Comparison of ENCODE assay signal across 15 cellular contexts in genomic region chr9:75084081-75084672, GRCh38. TPM values are rescaled to one million over a fixed set of nuclear protein-coding genes. Genes with fewer than 3 reads are reported as not detected.
DNase-seq lines count a peak whose midpoint lies in the region; ATAC-seq and TF ChIP-seq lines count a peak whose summit lies in the region.
"Had no signal": no experiment of that assay in that cellular context is flagged by ENCODE, and none has a peak within 500 bp of the region (broad histone marks: within the 10 kb centered on the region; RNA-seq: fewer than 3 reads in every experiment).

No MANE protein-coding gene starts in this region.

- H3K27ac Mint-ChIP-seq in activated naive CD8-positive, alpha-beta T cell: peak overlapping the region; percentile 54
- H3K27ac Mint-ChIP-seq in activated naive CD8-positive, alpha-beta T cell treated with anti-CD3 and anti-CD28 coated beads, Interleukin-2, amount 50 U/mL, for 24 hours: no peak overlapping the region
- peak overlapping the region; percentile 19 for H3K27ac Mint-ChIP-seq in central memory CD8-positive, alpha-beta T cell (ENCODE audit: low read depth)
- peak overlapping the region; percentile 14 to 96 (median 74) for H3K27ac Mint-ChIP-seq in naive thymus-derived CD8-positive, alpha-beta T cell
- H3K27ac Mint-ChIP-seq: activated naive CD4-positive, alpha-beta T cell treated with anti-CD3 and anti-CD28 coated beads, Interleukin-2, amount 10 ng/mL, durations not matched to agents 7 days and 5 days; nephron progenitor cell had no signal

- intact Hi-C loops in vagina (cut with DNase I): no loop called here

- no peaks in the 10 kb centered on the region for H3K36me3 Mint-ChIP-seq in activated naive CD8-positive, alpha-beta T cell
- peaks cover 10% of the 10 kb centered on the region for H3K36me3 Mint-ChIP-seq in activated naive CD8-positive, alpha-beta T cell treated with anti-CD3 and anti-CD28 coated beads, Interleukin-2, amount 50 U/mL, for 24 hours (ENCODE audit: low read depth)
- H3K36me3 Mint-ChIP-seq in central memory CD8-positive, alpha-beta T cell (ENCODE audit: insufficient read depth): peaks cover 27% of the 10 kb centered on the region
- H3K36me3 Mint-ChIP-seq in naive thymus-derived CD8-positive, alpha-beta T cell: peaks cover 4 to 39% (median 9%) of the 10 kb centered on the region in 3 donors

- no peak for TF ChIP-seq CTCF in vagina (IDR thresholded peaks at IDR 0.05)

- H3K27me3 Mint-ChIP-seq in activated naive CD8-positive, alpha-beta T cell: no peaks in the 10 kb centered on the region
- H3K27me3 Mint-ChIP-seq in activated naive CD8-positive, alpha-beta T cell treated with anti-CD3 and anti-CD28 coated beads, Interleukin-2, amount 50 U/mL, for 24 hours: no peaks in the 10 kb centered on the region
- no peaks in the 10 kb centered on the region for H3K27me3 Mint-ChIP-seq in central memory CD8-positive, alpha-beta T cell
- no peaks in the 10 kb centered on the region for H3K27me3 Mint-ChIP-seq in naive thymus-derived CD8-positive, alpha-beta T cell
- H3K27me3 Mint-ChIP-seq: activated naive CD4-positive, alpha-beta T cell treated with anti-CD3 and anti-CD28 coated beads, Interleukin-2, amount 10 ng/mL, durations not matched to agents 7 days and 5 days had no signal

- H3K27ac ChIP-seq in vagina: peak overlapping the region; percentile 58
- H3K27ac ChIP-seq: SJSA1 had no signal

- peaks cover 52% of the 10 kb centered on the region for H3K4me1 Mint-ChIP-seq in activated naive CD8-positive, alpha-beta T cell (ENCODE audit: low read depth)
- H3K4me1 Mint-ChIP-seq in activated naive CD8-positive, alpha-beta T cell treated with anti-CD3 and anti-CD28 coated beads, Interleukin-2, amount 50 U/mL, for 24 hours: peaks cover 42% of the 10 kb centered on the region
- peaks cover 33% of the 10 kb centered on the region for H3K4me1 Mint-ChIP-seq in central memory CD8-positive, alpha-beta T cell
- H3K4me1 Mint-ChIP-seq in naive thymus-derived CD8-positive, alpha-beta T cell: peaks cover 16 to 67% (median 48%) of the 10 kb centered on the region in 4 donors

- H3K36me3 ChIP-seq in vagina: peaks cover 0 to 16% of the 10 kb centered on the region in 2 donors

- H3K4me3 ChIP-seq in vagina: no peak overlapping the region
- H3K4me3 ChIP-seq: heart right ventricle, SJSA1 had no signal

- ATAC-seq in activated naive CD8-positive, alpha-beta T cell treated with anti-CD3 and anti-CD28 coated beads, Interleukin-2, amount 50 U/mL, for 24 hours: no peak
- no peak for ATAC-seq in central memory CD8-positive, alpha-beta T cell (replicated peaks; ENCODE audit: extremely low read depth, poor library complexity, severe bottlenecking)
- no peak for ATAC-seq in naive thymus-derived CD8-positive, alpha-beta T cell
- no peak for ATAC-seq in GM18861 (IDR thresholded peaks at IDR 0.05; ENCODE audit: unreplicated experiment)
- ATAC-seq in HG02763 (IDR thresholded peaks at IDR 0.05; ENCODE audit: unreplicated experiment): no peak
- ATAC-seq: activated CD8-positive, alpha-beta T cell treated with anti-CD3 and anti-CD28 coated beads, Interleukin-2, amount 10 ng/mL, durations not matched to agents 7 days and 5 days; heart right ventricle; sciatic nerve had no signal

- TF ChIP-seq POLR2A in vagina (IDR thresholded peaks at IDR 0.05): no peak

- POLR2A ChIA-PET in naive thymus-derived CD8-positive, alpha-beta T cell (lab: Charles Lee): no interaction called here

- H3K4me1 ChIP-seq in vagina: peaks cover 33% of the 10 kb centered on the region

- DNase-seq in activated naive CD8-positive, alpha-beta T cell treated with anti-CD3 and anti-CD28 coated beads, Interleukin-2, amount 50 U/mL, for 24 hours: no peak
- DNase-seq in central memory CD8-positive, alpha-beta T cell (ENCODE audit: low spot score in 2 of 2): no peak
- DNase-seq in naive thymus-derived CD8-positive, alpha-beta T cell: no peak
- no peak for DNase-seq in vagina (ENCODE audit: extremely low spot score in 2 of 2)
- DNase-seq in NCI-H2107 treated with DMSO at 0.1 percent for 48 hours (lab: John Stamatoyannopoulos, UW; ENCODE audit: unreplicated experiment): no peak
- DNase-seq: activated CD8-positive, alpha-beta T cell treated with anti-CD3 and anti-CD28 coated beads, Interleukin-2, amount 10 ng/mL, durations not matched to agents 7 days and 5 days; activated naive CD4-positive, alpha-beta T cell treated with anti-CD3 and anti-CD28 coated beads, Interleukin-2, amount 10 ng/mL, durations not matched to agents 7 days and 5 days; cerebellar nuclear complex; heart right ventricle; nephron progenitor cell had no signal

- H3K9me3 Mint-ChIP-seq in activated naive CD8-positive, alpha-beta T cell (ENCODE audit: low read depth): no peaks in the 10 kb centered on the region
- H3K9me3 Mint-ChIP-seq in activated naive CD8-positive, alpha-beta T cell treated with anti-CD3 and anti-CD28 coated beads, Interleukin-2, amount 50 U/mL, for 24 hours: no peaks in the 10 kb centered on the region
- H3K9me3 Mint-ChIP-seq in central memory CD8-positive, alpha-beta T cell: no peaks in the 10 kb centered on the region
- H3K9me3 Mint-ChIP-seq in naive thymus-derived CD8-positive, alpha-beta T cell: no peaks in the 10 kb centered on the region
- H3K9me3 Mint-ChIP-seq: activated naive CD4-positive, alpha-beta T cell treated with anti-CD3 and anti-CD28 coated beads, Interleukin-2, amount 10 ng/mL, durations not matched to agents 7 days and 5 days; nephron progenitor cell had no signal

- H3K9me3 ChIP-seq in vagina: no peaks in the 10 kb centered on the region
- H3K9me3 ChIP-seq: heart right ventricle, SJSA1 had no signal

- H3K27me3 ChIP-seq in vagina: no peaks in the 10 kb centered on the region
- H3K27me3 ChIP-seq: heart right ventricle, SJSA1 had no signal

- H3K4me3 Mint-ChIP-seq in activated naive CD8-positive, alpha-beta T cell: no peak overlapping the region
- H3K4me3 Mint-ChIP-seq in activated naive CD8-positive, alpha-beta T cell treated with anti-CD3 and anti-CD28 coated beads, Interleukin-2, amount 50 U/mL, for 24 hours: no peak overlapping the region
- no peak overlapping the region for H3K4me3 Mint-ChIP-seq in central memory CD8-positive, alpha-beta T cell
- H3K4me3 Mint-ChIP-seq in naive thymus-derived CD8-positive, alpha-beta T cell: peak overlapping the region in 3 of 10 donors; percentile 15 to 29 (median 24)
- H3K4me3 Mint-ChIP-seq: activated CD8-positive, alpha-beta T cell treated with anti-CD3 and anti-CD28 coated beads, Interleukin-2, amount 10 ng/mL, durations not matched to agents 7 days and 5 days; activated naive CD4-positive, alpha-beta T cell treated with anti-CD3 and anti-CD28 coated beads, Interleukin-2, amount 10 ng/mL, durations not matched to agents 7 days and 5 days; nephron progenitor cell had no signal

RNA-seq across cellular contexts. Expression of gene NMRK1, which starts 3.8 kb away (rescaled TPM):
- 10 to 100 TPM; 79.5 to 85.3 TPM for total RNA-seq in naive thymus-derived CD8-positive, alpha-beta T cell
- polyA plus RNA-seq in naive thymus-derived CD8-positive, alpha-beta T cell: 10 to 100 TPM; 43.0 to 67.5 (median 55.4) TPM
- 20.4 TPM for total RNA-seq in vagina

RNA-seq across cellular contexts. Expression of gene OSTF1, which starts 4.1 kb away (rescaled TPM):
- 10 to 100 TPM; 51.6 to 53.4 TPM for total RNA-seq in naive thymus-derived CD8-positive, alpha-beta T cell
- 100 to 1,000 TPM; 131 to 151 (median 132) TPM for polyA plus RNA-seq in naive thymus-derived CD8-positive, alpha-beta T cell
- total RNA-seq in vagina: 25.0 TPM

RNA-seq across cellular contexts. Expression of gene CARNMT1, which starts 56.1 kb away (rescaled TPM):
- total RNA-seq in naive thymus-derived CD8-positive, alpha-beta T cell: 10 to 100 TPM; 33.0 to 41.3 TPM
- polyA plus RNA-seq in naive thymus-derived CD8-positive, alpha-beta T cell: 10 to 100 TPM; 11.1 to 16.2 (median 12.8) TPM
- 15.5 TPM for total RNA-seq in vagina
